15 cellular contexts compared by ENCODE assay signal in the genomic region with DNA sequence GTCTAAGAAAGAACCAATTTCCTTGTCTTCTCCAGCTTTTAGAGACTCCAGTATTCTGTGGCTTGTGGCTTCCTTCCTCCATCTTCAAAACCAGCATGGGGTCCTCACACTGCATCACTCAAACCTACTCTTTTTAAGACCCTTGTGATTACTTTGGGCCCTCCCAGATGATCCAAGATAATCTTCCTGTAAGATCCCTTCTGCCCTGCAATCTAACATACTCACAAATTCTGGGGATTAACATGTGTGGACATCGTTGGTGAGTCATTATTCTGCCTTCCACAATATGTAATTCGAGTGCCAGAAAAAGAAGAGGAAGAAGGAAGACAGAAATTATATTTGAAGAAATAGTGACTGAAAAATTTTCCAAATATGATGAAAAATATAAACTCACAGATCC. TPM values are rescaled to one million over a fixed set of nuclear protein-coding genes. Genes with fewer than 3 reads are reported as not detected.
DNase-seq lines count a peak whose midpoint lies in the region; ATAC-seq and TF ChIP-seq lines count a peak whose summit lies in the region.
"Had no signal": no experiment of that assay in that cellular context is flagged by ENCODE, and none has a peak within 500 bp of the region (broad histone marks: within the 10 kb centered on the region; RNA-seq: fewer than 3 reads in every experiment).

No MANE protein-coding gene starts in this region.

- no peak overlapping the region for H3K9ac ChIP-seq in adipocyte (ENCODE audit: low read length)

- H3K4me3 ChIP-seq in adipocyte (ENCODE audit: low read length), result no peak overlapping the region
- H3K4me3 ChIP-seq in psoas muscle, result no peak overlapping the region
- H3K4me3 ChIP-seq: tibial artery had no signal

- DNase-seq in EH (ENCODE audit: low read depth) (peak; percentile 32), LHCN-M2 (ENCODE audit: low read depth) (peak; percentile 59), adipocyte (ENCODE audit: low read depth) (peak; percentile 66), foreskin keratinocyte (peak; percentile 15 to 45), left ventricle myocardium superior (no peak), psoas muscle (no peak), retina (no peak), hypothalamus (lab: John Stamatoyannopoulos, UW) (no peak)
- DNase-seq: activated naive CD8-positive, alpha-beta T cell treated with anti-CD3 and anti-CD28 coated beads, Interleukin-2, amount 10 ng/mL, durations not matched to agents 7 days and 5 days; GF-D8; right cardiac atrium; stimulated activated CD8-positive, alpha-beta memory T cell treated with anti-CD3 and anti-CD28 coated beads, Interleukin-4, amount 100 ng/mL, for 48 hours; T-cell; tibial artery had no signal

- intact Hi-C loops in left ventricle myocardium superior (cut with micrococcal nuclease) (no loop called here), psoas muscle (cut with DNase I) (no loop called here)

- TF ChIP-seq CTCF in foreskin keratinocyte (conservative IDR thresholded peaks at IDR 0.05) (no peak), psoas muscle (IDR thresholded peaks at IDR 0.05) (no peak)

- ATAC-seq in foreskin keratinocyte (peak; percentile 41), left ventricle myocardium superior (no peak), psoas muscle (no peak)
- ATAC-seq: right cardiac atrium, T-cell had no signal

- H3K36me3 ChIP-seq in adipocyte (ENCODE audit: control insufficient read depth, insufficient read depth, low read length, severe bottlenecking) (no peaks in the 10 kb centered on the region), psoas muscle (ENCODE audit: insufficient read depth in 1 of 2, low read depth in 1 of 2) (no peaks in the 10 kb centered on the region)
- H3K36me3 ChIP-seq: tibial artery had no signal

- WGBS in psoas muscle, 3 donors, result 26 to 47% (median 41%) methylated on average over 2 of the region's 2 CpGs

- H3K27ac ChIP-seq in foreskin keratinocyte (no peak overlapping the region), psoas muscle (no peak overlapping the region)
- H3K27ac ChIP-seq: tibial artery had no signal

- H3K9me3 ChIP-seq in adipocyte (ENCODE audit: control insufficient read depth, low read length), result no peaks in the 10 kb centered on the region
- H3K9me3 ChIP-seq in psoas muscle, result no peaks in the 10 kb centered on the region
- H3K9me3 ChIP-seq: tibial artery had no signal

- H3K4me1 ChIP-seq in adipocyte (ENCODE audit: control insufficient read depth, insufficient read depth, low read length), result peaks cover 2% of the 10 kb centered on the region
- H3K4me1 ChIP-seq in foreskin keratinocyte, result peaks cover 17% of the 10 kb centered on the region
- H3K4me1 ChIP-seq in psoas muscle, result no peaks in the 10 kb centered on the region
- H3K4me1 ChIP-seq: tibial artery had no signal

- H3K27me3 ChIP-seq in adipocyte (replicated peaks; ENCODE audit: control insufficient read depth, insufficient read depth, low read length), result no peaks in the 10 kb centered on the region
- no peaks in the 10 kb centered on the region for H3K27me3 ChIP-seq in foreskin keratinocyte
- H3K27me3 ChIP-seq in psoas muscle (ENCODE audit: insufficient read depth in 3 of 3, low read length in 2 of 3), result peaks cover 0 to 3% (median 2%) of the 10 kb centered on the region in 3 donors
- H3K27me3 ChIP-seq: tibial artery had no signal

RNA-seq across cellular contexts. Expression of gene BEND4, which starts 47.9 kb away (rescaled TPM):
- total RNA-seq in LHCN-M2 (2014; rRNA removed) (not detected in 2 replicates), foreskin keratinocyte (not detected in 2 replicates), left ventricle myocardium superior (not detected), psoas muscle (under 1 TPM in 2 of 4 donors, not detected in 2; 0.02 TPM)
- polyA plus RNA-seq in LHCN-M2 (2012), result not detected
- polyA plus RNA-seq in foreskin keratinocyte (not detected in 2 replicates), psoas muscle (not detected)
- total RNA-seq: lower leg skin had no signal

Comparison
In these comparisons a context has a peak if more than half of its experiments do, and no peak if none do; other contexts are left out.
1. DNase-seq: peak in EH (single experiment), LHCN-M2 (single experiment), adipocyte (single experiment) and foreskin keratinocyte (2 of 2); none in left ventricle myocardium superior (single experiment), psoas muscle (0 of 2), retina (single experiment) and hypothalamus (0 of 51).